ENCODE assay signal across 8 cellular contexts in genomic region chr4:56907489-56908205, GRCh38. TPM values are rescaled to one million over a fixed set of nuclear protein-coding genes. Genes with fewer than 3 reads are reported as not detected.
DNase-seq lines count a peak whose midpoint lies in the region; ATAC-seq and TF ChIP-seq lines count a peak whose summit lies in the region.

A gene with protein sequence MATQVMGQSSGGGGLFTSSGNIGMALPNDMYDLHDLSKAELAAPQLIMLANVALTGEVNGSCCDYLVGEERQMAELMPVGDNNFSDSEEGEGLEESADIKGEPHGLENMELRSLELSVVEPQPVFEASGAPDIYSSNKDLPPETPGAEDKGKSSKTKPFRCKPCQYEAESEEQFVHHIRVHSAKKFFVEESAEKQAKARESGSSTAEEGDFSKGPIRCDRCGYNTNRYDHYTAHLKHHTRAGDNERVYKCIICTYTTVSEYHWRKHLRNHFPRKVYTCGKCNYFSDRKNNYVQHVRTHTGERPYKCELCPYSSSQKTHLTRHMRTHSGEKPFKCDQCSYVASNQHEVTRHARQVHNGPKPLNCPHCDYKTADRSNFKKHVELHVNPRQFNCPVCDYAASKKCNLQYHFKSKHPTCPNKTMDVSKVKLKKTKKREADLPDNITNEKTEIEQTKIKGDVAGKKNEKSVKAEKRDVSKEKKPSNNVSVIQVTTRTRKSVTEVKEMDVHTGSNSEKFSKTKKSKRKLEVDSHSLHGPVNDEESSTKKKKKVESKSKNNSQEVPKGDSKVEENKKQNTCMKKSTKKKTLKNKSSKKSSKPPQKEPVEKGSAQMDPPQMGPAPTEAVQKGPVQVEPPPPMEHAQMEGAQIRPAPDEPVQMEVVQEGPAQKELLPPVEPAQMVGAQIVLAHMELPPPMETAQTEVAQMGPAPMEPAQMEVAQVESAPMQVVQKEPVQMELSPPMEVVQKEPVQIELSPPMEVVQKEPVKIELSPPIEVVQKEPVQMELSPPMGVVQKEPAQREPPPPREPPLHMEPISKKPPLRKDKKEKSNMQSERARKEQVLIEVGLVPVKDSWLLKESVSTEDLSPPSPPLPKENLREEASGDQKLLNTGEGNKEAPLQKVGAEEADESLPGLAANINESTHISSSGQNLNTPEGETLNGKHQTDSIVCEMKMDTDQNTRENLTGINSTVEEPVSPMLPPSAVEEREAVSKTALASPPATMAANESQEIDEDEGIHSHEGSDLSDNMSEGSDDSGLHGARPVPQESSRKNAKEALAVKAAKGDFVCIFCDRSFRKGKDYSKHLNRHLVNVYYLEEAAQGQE (plus strand): TSS chr4:56907900. CDS start chr4:56910639, 2,739 bp downstream.

- no peaks in the 10 kb centered on the region for H3K36me3 ChIP-seq in BJ (ENCODE audit: control insufficient read depth, insufficient read depth, low read length)
- peaks cover 18% of the 10 kb centered on the region for H3K36me3 ChIP-seq in OCI-LY7 (ENCODE audit: insufficient read depth, low read length)
- H3K36me3 ChIP-seq in mucosa of rectum (ENCODE audit: control insufficient read depth in 2 of 2, insufficient read depth in 2 of 2, low read length in 2 of 2), result peaks cover 2% of the 10 kb centered on the region in 2 donors

- H3K27ac ChIP-seq in OCI-LY7 (ENCODE audit: low read depth, low read length, poor library complexity, severe bottlenecking), result peak within 1 kb of the TSS; percentile 89
- H3K27ac ChIP-seq in mucosa of rectum (ENCODE audit: low read depth in 2 of 2, low read length in 2 of 2), result peak within 1 kb of the TSS; percentile 89 to 91

- no peaks in the 10 kb centered on the region for H3K9me2 ChIP-seq in OCI-LY7 (ENCODE audit: insufficient read depth, low read length)

- peak within 1 kb of the TSS; percentile 49; the same call in 1 of the 2 replicates for H2AFZ ChIP-seq in OCI-LY7 (ENCODE audit: low read length)

- H3K4me1 ChIP-seq in OCI-LY7 (ENCODE audit: insufficient read depth, low read length, poor library complexity, severe bottlenecking) (peaks cover 37% of the 10 kb centered on the region), mucosa of rectum (ENCODE audit: control insufficient read depth in 2 of 2, insufficient read depth in 2 of 2, low read length in 2 of 2) (peaks cover 18 to 19% of the 10 kb centered on the region in 2 donors)

- 0 out of 2 replicates have a peak, but pooled peaks have one; percentile 7 for TF ChIP-seq CTCF in BJ (IDR thresholded peaks at IDR 0.05; ENCODE audit: insufficient read depth, low read depth, low read length)
- no peak for TF ChIP-seq CTCF in OCI-LY7 (conservative IDR thresholded peaks at IDR 0.05; ENCODE audit: low read length)
- no peak for TF ChIP-seq CTCF in epithelial cell of proximal tubule (conservative IDR thresholded peaks at IDR 0.05; ENCODE audit: low read depth, low read length)

- CTCF ChIA-PET in BJ (lab: Yijun Ruan, JAX), result interaction anchor here (0.9 to 1.0 kb wide), 2 partner anchors 10 to 92 kb away, joined by 3 read pairs; no protein-coding TSS in a partner anchor
- CTCF ChIA-PET in OCI-LY7 (lab: Charles Lee; ENCODE audit: unreplicated experiment), result no interaction called here

- no peaks in the 10 kb centered on the region for H3K9me3 ChIP-seq in OCI-LY7 (ENCODE audit: low read length)
- no peaks in the 10 kb centered on the region for H3K9me3 ChIP-seq in mucosa of rectum (ENCODE audit: control insufficient read depth in 2 of 2, low read length in 2 of 2)

- H3K4me2 ChIP-seq in OCI-LY7 (ENCODE audit: low read length), result peak within 1 kb of the TSS; percentile 82

- ATAC-seq in GM19025 (IDR thresholded peaks at IDR 0.05; ENCODE audit: low read depth, unreplicated experiment), result peak; percentile 47
- peak; percentile 50 for ATAC-seq in HG03175 (IDR thresholded peaks at IDR 0.05; ENCODE audit: unreplicated experiment)

- H3K27me3 ChIP-seq in BJ (ENCODE audit: control insufficient read depth, insufficient read depth, low read length), result peaks cover 6% of the 10 kb centered on the region
- H3K27me3 ChIP-seq in mucosa of rectum (ENCODE audit: control insufficient read depth in 2 of 2, insufficient read depth in 2 of 2, low read length in 2 of 2), result no peaks in the 10 kb centered on the region

- POLR2A ChIA-PET in BJ (lab: Charles Lee) (interaction anchor here (0.6 to 0.7 kb wide), 3 partner anchors 65 to 1240 kb away, joined by 4 to 15 read pairs (median 4); no protein-coding TSS in a partner anchor), OCI-LY7 (lab: Charles Lee) (interaction anchor here (0.6 to 3.9 kb wide), 7 partner anchors 9 to 484 kb away, joined by 3 to 43 read pairs (median 4); partner anchors contain the start of genes NOA1 and POLR2B)

- H4K20me1 ChIP-seq in OCI-LY7 (ENCODE audit: insufficient read depth, low read length), result no peaks in the 10 kb centered on the region

- peaks cover 35% of the 10 kb centered on the region for H3K79me2 ChIP-seq in OCI-LY7 (ENCODE audit: insufficient read depth, low read depth, low read length)

- H3K4me3 ChIP-seq in BJ (ENCODE audit: low read depth, low read length) (peak within 1 kb of the TSS; percentile 76), OCI-LY7 (ENCODE audit: low read depth, low read length, poor library complexity, severe bottlenecking) (peak within 1 kb of the TSS; percentile 84), epithelial cell of proximal tubule (ENCODE audit: low read depth, low read length) (peak within 1 kb of the TSS; percentile 95), mucosa of rectum (ENCODE audit: low read length in 2 of 2) (peak within 1 kb of the TSS; percentile 88)

- BruUV-seq in OCI-LY7 (replicated peaks; lab: Mats Ljungman, UMichigan), result no TSS peak

- peak within 1 kb of the TSS; percentile 60 to 85 for H3K9ac ChIP-seq in mucosa of rectum (ENCODE audit: low read depth in 1 of 2, low read length in 2 of 2)

- intact Hi-C loops in OCI-LY7 (cut with micrococcal nuclease; ENCODE audit: unreplicated experiment), result loop anchor here (2.0 to 5.0 kb wide), 3 partner anchors 473 to 960 kb away; partner anchors contain the start of genes AASDH, CEP135 and PPAT

- no peak for DNase-seq in BJ (ENCODE audit: low read depth)
- peak; percentile 86 for DNase-seq in OCI-LY7 (ENCODE audit: low spot score)
- peak; percentile 87 for DNase-seq in activated T-cell treated with anti-CD3 and anti-CD28 coated beads for 48 hours (ENCODE audit: low read depth)
- no peak for DNase-seq in epithelial cell of proximal tubule (ENCODE audit: low read depth)
- DNase-seq in stimulated activated CD8-positive, alpha-beta memory T cell treated with anti-CD3 and anti-CD28 coated beads, Interleukin-4, amount 100 ng/mL, for 24 hours (ENCODE audit: low read depth), result peak; percentile 60

RNA-seq across cellular contexts. Expression of the gene that starts here (rescaled TPM):
- 13.2 and 22.1 TPM in 2 replicates for polyA plus RNA-seq in BJ (2011; rRNA removed)
- 24.1 and 41.4 TPM in 2 replicates for polyA minus RNA-seq in BJ (2011; rRNA and poly(A)+ RNA removed)
- 26.7 and 27.3 TPM in 2 replicates for total RNA-seq in OCI-LY7 (2014; rRNA removed; shearing (Covaris generic))
- total RNA-seq in OCI-LY7 (2022) (39.2 and 41.8 TPM in 2 replicates), epithelial cell of proximal tubule (22.9 TPM in 2 replicates)

Comparison
In these comparisons a context has a peak if more than half of its experiments do, and no peak if none do; other contexts are left out.
1. DNase-seq: peak in OCI-LY7 (single experiment), activated T-cell treated with anti-CD3 and anti-CD28 coated beads for 48 hours (single experiment) and stimulated activated CD8-positive, alpha-beta memory T cell treated with anti-CD3 and anti-CD28 coated beads, Interleukin-4, amount 100 ng/mL, for 24 hours (single experiment); none in BJ (single experiment) and epithelial cell of proximal tubule (single experiment).
2. Peak in every context shown above with its lines, with median percentiles within 50 percentile points of each other: H3K4me3 ChIP-seq.